9 cellular contexts compared by ENCODE assay signal in genomic region chr1:58754683-58755467, GRCh38. TPM values are rescaled to one million over a fixed set of nuclear protein-coding genes. Genes with fewer than 3 reads are reported as not detected.
DNase-seq lines count a peak whose midpoint lies in the region; ATAC-seq, FAIRE-seq and TF ChIP-seq lines count a peak whose summit lies in the region.
"Had no signal": no experiment of that assay in that cellular context is flagged by ENCODE, and none has a peak within 500 bp of the region (broad histone marks: within the 10 kb centered on the region; RNA-seq: fewer than 3 reads in every experiment).

No MANE protein-coding gene starts in this region.

- peak; percentile 41 for TF ChIP-seq POLR2A in endothelial cell of umbilical vein (IDR thresholded peaks at IDR 0.05; ENCODE audit: low read depth, low read length)

- CTCF ChIA-PET in endothelial cell of umbilical vein (lab: Charles Lee): interaction anchor here (1.1 to 4.0 kb wide), 7 partner anchors 9 to 1004 kb away, joined by 3 to 31 read pairs (median 7); no protein-coding TSS in a partner anchor

- H3K9ac ChIP-seq in endothelial cell of umbilical vein (replicated peaks; ENCODE audit: extremely low read depth, insufficient read depth, low read length): peak overlapping the region; percentile 31

- POLR2A ChIA-PET in endothelial cell of umbilical vein (lab: Charles Lee): interaction anchor here (0.9 to 1.5 kb wide), 3 partner anchors 9 to 28 kb away, joined by 3 to 9 read pairs (median 5); no protein-coding TSS in a partner anchor

- ATAC-seq in GM21737 (IDR thresholded peaks at IDR 0.05; ENCODE audit: unreplicated experiment): peak; percentile 18
- no peak for ATAC-seq in HG02623 (IDR thresholded peaks at IDR 0.05; ENCODE audit: unreplicated experiment)

- no peaks in the 10 kb centered on the region for H4K20me1 ChIP-seq in endothelial cell of umbilical vein (replicated peaks; ENCODE audit: control insufficient read depth, extremely low read depth, insufficient read depth, low read length)

- peaks cover 40% of the 10 kb centered on the region for H3K4me1 ChIP-seq in endothelial cell of umbilical vein (ENCODE audit: control insufficient read depth, extremely low read depth, insufficient read depth, low read length)

- H2AFZ ChIP-seq in endothelial cell of umbilical vein (ENCODE audit: low read depth, low read length): peak overlapping the region; percentile 56

- no peak for FAIRE-seq in endothelial cell of umbilical vein (lab: Jason Lieb, UNC)
- no peak for FAIRE-seq in urothelium cell line (lab: Jason Lieb, UNC)

- no peaks in the 10 kb centered on the region for H3K79me2 ChIP-seq in endothelial cell of umbilical vein (ENCODE audit: control insufficient read depth, insufficient read depth, low read length)

- H3K27ac ChIP-seq in endothelial cell of umbilical vein (ENCODE audit: insufficient read depth, low read depth, low read length) (peak overlapping the region; percentile 96), skin epidermis (peak overlapping the region in 16 of 21 experiments; percentile 22 to 83 (median 56))
- H3K27ac ChIP-seq: WERI-Rb-1 had no signal

- dilution Hi-C loops in endothelial cell of umbilical vein (cut with MboI; ENCODE audit: extremely low pct_ligation_motif_present, low sequenced_read_pairs): no loop called here

- H3K4me2 ChIP-seq in endothelial cell of umbilical vein (ENCODE audit: insufficient read depth, low read length): peak overlapping the region; percentile 28

- H3K27me3 ChIP-seq in endothelial cell of umbilical vein (ENCODE audit: control insufficient read depth in 2 of 2, insufficient read depth in 2 of 2, low read length in 2 of 2): no peaks in the 10 kb centered on the region

- no peaks in the 10 kb centered on the region for H3K9me3 ChIP-seq in endothelial cell of umbilical vein (replicated peaks; ENCODE audit: control insufficient read depth, insufficient read depth, low read length)

- no peak for TF ChIP-seq CTCF in endothelial cell of umbilical vein (IDR thresholded peaks at IDR 0.05; ENCODE audit: extremely low read depth in 1 of 2, insufficient read depth in 1 of 2, low read depth in 1 of 2, low read length in 2 of 2)

- intact Hi-C loops in endothelial cell of umbilical vein (cut with micrococcal nuclease): loop anchor here (1.0 to 2.0 kb wide), 8 partner anchors 8 to 329 kb away; partner anchors contain the start of gene JUN

- no peak overlapping the region for H3K4me3 ChIP-seq in endothelial cell of umbilical vein (replicated peaks in 1 of 3; ENCODE audit: insufficient read depth in 1 of 3, low read depth in 1 of 3, low read length in 3 of 3)
- H3K4me3 ChIP-seq in skin epidermis: no peak overlapping the region

- TSS peak; percentile 93 for BruUV-seq in endothelial cell of umbilical vein (replicated peaks; lab: Mats Ljungman, UMichigan)

- H3K36me3 ChIP-seq in endothelial cell of umbilical vein (ENCODE audit: control insufficient read depth in 2 of 2, extremely low read depth in 1 of 2, insufficient read depth in 2 of 2, low read length in 2 of 2): no peaks in the 10 kb centered on the region
- H3K36me3 ChIP-seq: WERI-Rb-1 had no signal

- no peaks in the 10 kb centered on the region for H3K9me1 ChIP-seq in endothelial cell of umbilical vein (replicated peaks; ENCODE audit: control insufficient read depth, extremely low read depth, insufficient read depth, low read length)

- DNase-seq in SK-N-DZ (ENCODE audit: low spot score) (peak; percentile 18), endothelial cell of umbilical vein (ENCODE audit: low read depth, low spot score) (no peak), urothelium cell line (ENCODE audit: low spot score) (no peak), NCI-H1105 treated with DMSO at 0.1 percent for 48 hours (lab: John Stamatoyannopoulos, UW) (no peak), glomerular visceral epithelial cell (ENCODE audit: extremely low spot score) (no peak)
- DNase-seq: WERI-Rb-1 had no signal

TF ChIP-seq in endothelial cell of umbilical vein, 7 proteins besides CTCF, POLR2A, EP300 and RAD21:
- TF ChIP-seq EZH2 (IDR thresholded peaks at IDR 0.05; ENCODE audit: borderline replicate concordance, low read depth, low read length, severe bottlenecking): no peak
- TF ChIP-seq POLR2AphosphoS5 (IDR thresholded peaks at IDR 0.05; ENCODE audit: insufficient read depth, low read depth, low read length): no peak
- peak; percentile 91 for TF ChIP-seq GATA2 (IDR thresholded peaks at IDR 0.05; ENCODE audit: insufficient read depth, insufficient read length, low read depth, low read length)
- TF ChIP-seq MYC (IDR thresholded peaks at IDR 0.05; ENCODE audit: low read depth, low read length): no peak

RNA-seq across cellular contexts. Expression of gene JUN, which starts 29.0 kb away (rescaled TPM):
- polyA plus RNA-seq in SK-N-DZ (2014; cell fraction: cytosol; rRNA removed): 20.6 and 20.9 TPM in 2 replicates
- 11.6 and 14.7 TPM in 2 replicates for polyA plus RNA-seq in SK-N-DZ (2014; cell fraction: nucleus; rRNA removed)
- 81.1 and 88.3 TPM in 2 replicates for total RNA-seq in endothelial cell of umbilical vein
- 80.0 and 89.3 TPM in 2 replicates for polyA plus RNA-seq in endothelial cell of umbilical vein
- polyA plus RNA-seq in endothelial cell of umbilical vein (2011; cell fraction: cytosol; rRNA removed): 57.8 and 84.1 TPM in 2 replicates
- 130 and 140 TPM in 2 replicates for polyA plus RNA-seq in endothelial cell of umbilical vein (2011; cell fraction: nucleus; rRNA removed)
- 67.6 and 99.1 TPM in 2 replicates for polyA plus RNA-seq in endothelial cell of umbilical vein (2012)
- 50.1 and 61.0 TPM in 2 replicates for polyA minus RNA-seq in endothelial cell of umbilical vein
- 12.2 TPM for polyA minus RNA-seq in endothelial cell of umbilical vein (2011; cell fraction: cytosol; rRNA and poly(A)+ RNA removed)
- polyA minus RNA-seq in endothelial cell of umbilical vein (2011; cell fraction: nucleus; rRNA and poly(A)+ RNA removed): 92.9 and 191 TPM in 2 replicates

RNA-seq across cellular contexts. Expression of gene MYSM1, which starts 55.0 kb away (rescaled TPM):
- 8.0 and 13.1 TPM in 2 replicates for polyA plus RNA-seq in SK-N-DZ (2014; cell fraction: cytosol; rRNA removed)
- polyA plus RNA-seq in SK-N-DZ (2014; cell fraction: nucleus; rRNA removed): 35.4 and 72.6 TPM in 2 replicates
- total RNA-seq in endothelial cell of umbilical vein: 31.8 and 36.5 TPM in 2 replicates
- polyA plus RNA-seq in endothelial cell of umbilical vein: 5.7 and 8.2 TPM in 2 replicates
- polyA plus RNA-seq in endothelial cell of umbilical vein (2011; cell fraction: cytosol; rRNA removed): 2.9 and 3.4 TPM in 2 replicates
- 38.0 and 50.2 TPM in 2 replicates for polyA plus RNA-seq in endothelial cell of umbilical vein (2011; cell fraction: nucleus; rRNA removed)
- polyA plus RNA-seq in endothelial cell of umbilical vein (2012): 9.0 and 15.2 TPM in 2 replicates
- 17.0 and 17.3 TPM in 2 replicates for polyA minus RNA-seq in endothelial cell of umbilical vein
- 2.3 TPM for polyA minus RNA-seq in endothelial cell of umbilical vein (2011; cell fraction: cytosol; rRNA and poly(A)+ RNA removed)
- polyA minus RNA-seq in endothelial cell of umbilical vein (2011; cell fraction: nucleus; rRNA and poly(A)+ RNA removed): 37.4 and 47.6 TPM in 2 replicates
